In the genomic region with DNA sequence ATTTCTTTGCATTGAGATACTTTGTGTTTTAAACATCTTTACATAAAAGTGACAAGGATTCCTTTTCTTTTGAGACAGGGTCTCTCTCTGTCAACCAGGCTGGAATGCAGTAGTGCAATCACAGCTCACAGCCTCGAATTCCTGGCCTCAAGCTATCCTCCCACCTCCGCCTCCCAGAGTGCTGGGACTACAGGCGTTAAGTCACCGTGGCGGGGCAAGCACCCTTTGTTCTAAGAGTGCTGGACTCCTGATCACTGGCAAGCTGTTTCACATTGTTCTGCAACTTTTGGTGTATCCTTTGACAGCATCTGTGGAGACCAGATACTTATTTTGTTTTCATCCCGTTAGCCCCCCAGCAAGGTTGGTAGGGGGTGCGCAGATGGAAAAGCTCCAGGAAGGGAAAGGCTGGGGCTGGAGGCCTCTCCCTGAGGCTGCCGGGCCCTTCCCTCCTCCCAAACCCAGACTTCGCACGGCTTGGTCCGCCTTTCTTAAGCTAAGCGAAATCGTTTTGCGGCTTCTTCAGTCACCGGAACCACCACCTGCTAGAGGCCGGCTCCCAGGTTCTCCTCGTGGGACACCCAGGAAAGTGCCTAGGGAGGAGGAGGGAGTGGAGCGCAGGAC, we compare ENCODE assay signal across 10 cellular contexts. TPM values are rescaled to one million over a fixed set of nuclear protein-coding genes. Genes with fewer than 3 reads are reported as not detected.
DNase-seq lines count a peak whose midpoint lies in the region; ATAC-seq, FAIRE-seq and TF ChIP-seq lines count a peak whose summit lies in the region.
"Had no signal": no experiment of that assay in that cellular context is flagged by ENCODE, and none has a peak within 500 bp of the region (broad histone marks: within the 10 kb centered on the region; RNA-seq: fewer than 3 reads in every experiment).

No MANE protein-coding gene starts in this region.

- H3K36me3 ChIP-seq in right lobe of liver, result no peaks in the 10 kb centered on the region
- no peaks in the 10 kb centered on the region for H3K36me3 ChIP-seq in testis (ENCODE audit: low read depth, missing control alignments)

- H3K27ac ChIP-seq in right lobe of liver, result peak overlapping the region in 1 of 3 donors; percentile 53
- H3K27ac ChIP-seq in testis, result no peak overlapping the region

- no peaks in the 10 kb centered on the region for H3K36me3 Mint-ChIP-seq in activated CD4-positive, alpha-beta T cell treated with anti-CD3 and anti-CD28 coated beads, Interleukin-2, amount 10 ng/mL, durations not matched to agents 24 days and 14 days (ENCODE audit: low read depth)

- no peak overlapping the region for H3K27ac Mint-ChIP-seq in activated CD4-positive, alpha-beta T cell treated with anti-CD3 and anti-CD28 coated beads, Interleukin-2, amount 10 ng/mL, durations not matched to agents 24 days and 14 days

- intact Hi-C loops in activated CD4-positive, alpha-beta T cell treated with anti-CD3 and anti-CD28 coated beads, Interleukin-2, amount 10 ng/mL, durations not matched to agents 24 days and 14 days (cut with micrococcal nuclease), result loop anchor here (5.0 kb wide), 1 partner anchor 38 kb away; no protein-coding TSS in a partner anchor
- intact Hi-C loops in right lobe of liver (cut with DNase I), result no loop called here
- intact Hi-C loops in testis (cut with DNase I; ENCODE audit: low total_unique reads), result no loop called here

- no peaks in the 10 kb centered on the region for H3K9me3 ChIP-seq in right lobe of liver
- H3K9me3 ChIP-seq in testis, result no peaks in the 10 kb centered on the region

- ATAC-seq in right lobe of liver (no peak), HG03175 (IDR thresholded peaks at IDR 0.05; ENCODE audit: unreplicated experiment) (no peak)

- H3K4me1 ChIP-seq in right lobe of liver, result peaks cover 0 to 19% (median 4%) of the 10 kb centered on the region in 4 donors
- peaks cover 17% of the 10 kb centered on the region for H3K4me1 ChIP-seq in testis

- H3K27me3 Mint-ChIP-seq in activated CD4-positive, alpha-beta T cell treated with anti-CD3 and anti-CD28 coated beads, Interleukin-2, amount 10 ng/mL, durations not matched to agents 24 days and 14 days, result peaks cover 65% of the 10 kb centered on the region

- DNase-seq in activated CD4-positive, alpha-beta T cell treated with anti-CD3 and anti-CD28 coated beads, Interleukin-2, amount 10 ng/mL, durations not matched to agents 24 days and 14 days, result no peak
- no peak for DNase-seq in activated CD4-positive, alpha-beta T cell treated with anti-CD3 and anti-CD28 coated beads for 1 hour
- DNase-seq in T47D (ENCODE audit: low read depth in 1 of 2, low spot score in 1 of 2) (peak; percentile 35 to 70), right lobe of liver (no peak), testis (no peak), H54 (ENCODE audit: insufficient read length, low spot score) (no peak), RCC 7860 (ENCODE audit: low spot score) (no peak)
- DNase-seq: SHP77 had no signal

- no peaks in the 10 kb centered on the region for H3K9me3 Mint-ChIP-seq in activated CD4-positive, alpha-beta T cell treated with anti-CD3 and anti-CD28 coated beads, Interleukin-2, amount 10 ng/mL, durations not matched to agents 24 days and 14 days

- peak overlapping the region; percentile 74 for H3K4me3 Mint-ChIP-seq in activated CD4-positive, alpha-beta T cell treated with anti-CD3 and anti-CD28 coated beads, Interleukin-2, amount 10 ng/mL, durations not matched to agents 24 days and 14 days

- no peak for TF ChIP-seq CTCF in right lobe of liver (IDR thresholded peaks at IDR 0.05)
- no peak for TF ChIP-seq CTCF in testis (IDR thresholded peaks at IDR 0.05)

- no peak for FAIRE-seq in H54 (lab: Jason Lieb, UNC)
- no peak for FAIRE-seq in RCC 7860 (lab: Jason Lieb, UNC)
- FAIRE-seq: D721Med had no signal

- H3K4me1 Mint-ChIP-seq in activated CD4-positive, alpha-beta T cell treated with anti-CD3 and anti-CD28 coated beads, Interleukin-2, amount 10 ng/mL, durations not matched to agents 24 days and 14 days, result peaks cover 5% of the 10 kb centered on the region

- H3K27me3 ChIP-seq in right lobe of liver, result no peaks in the 10 kb centered on the region
- no peaks in the 10 kb centered on the region for H3K27me3 ChIP-seq in testis

- no peak for TF ChIP-seq POLR2A in right lobe of liver (IDR thresholded peaks at IDR 0.05)
- TF ChIP-seq POLR2A in testis (IDR thresholded peaks at IDR 0.05), result no peak
- no peak for TF ChIP-seq POLR2A in H54 (IDR thresholded peaks at IDR 0.05; ENCODE audit: low read depth, low read length)

- in situ Hi-C loops in T47D (cut with HindIII; ENCODE audit: low pct_unique_long_range_greater_than_20kb, low sequenced_read_pairs), result no loop called here

- 53% methylated on average over 11 of the region's 18 CpGs for WGBS in right lobe of liver (ENCODE audit: insufficient coverage, low coverage, low lambda C conversion rate, missing lambda C conversion rate)
- WGBS in testis, 2 donors, result 12 to 18% methylated on average over 14 to 18 of the region's 18 CpGs

- H3K4me3 ChIP-seq in right lobe of liver (peak overlapping the region; percentile 59 to 62 (median 61)), testis (peak overlapping the region; percentile 43 to 63)

RNA-seq across cellular contexts. Expression of gene ST6GALNAC2, which starts 1.1 kb away (rescaled TPM):
- not detected in 2 replicates for total RNA-seq in activated CD4-positive, alpha-beta T cell treated with anti-CD3 and anti-CD28 coated beads, Interleukin-2, amount 10 ng/mL, durations not matched to agents 24 days and 14 days
- total RNA-seq in right lobe of liver (1 to 10 TPM in 5 of 6 experiments, under 1 TPM in 1; 0.81 to 5.0 (median 2.3) TPM), testis (10 to 100 TPM; 29.7 to 87.5 TPM)
- 107 TPM for polyA plus RNA-seq in testis (ENCODE audit: insufficient read depth, low read depth, low replicate concordance)

RNA-seq across cellular contexts. Expression of gene PRCD, which starts 44.7 kb away (rescaled TPM):
- not detected in 2 replicates for total RNA-seq in activated CD4-positive, alpha-beta T cell treated with anti-CD3 and anti-CD28 coated beads, Interleukin-2, amount 10 ng/mL, durations not matched to agents 24 days and 14 days
- 1 to 10 TPM in 1 of 6 experiments, under 1 TPM in 2, not detected in 3; 0.12 to 1.3 (median 0.22) TPM for total RNA-seq in right lobe of liver
- 1 to 10 TPM; 3.2 to 3.8 TPM for total RNA-seq in testis
- 4.6 TPM for polyA plus RNA-seq in testis (ENCODE audit: insufficient read depth, low read depth, low replicate concordance)

RNA-seq across cellular contexts. Expression of gene CYGB, which starts 47.0 kb away (rescaled TPM):
- total RNA-seq in activated CD4-positive, alpha-beta T cell treated with anti-CD3 and anti-CD28 coated beads, Interleukin-2, amount 10 ng/mL, durations not matched to agents 24 days and 14 days, result not detected in 2 replicates
- total RNA-seq in right lobe of liver, result 1 to 10 TPM; 1.8 to 4.1 (median 3.1) TPM
- total RNA-seq in testis, result 1 to 10 TPM; 3.4 to 7.2 TPM
- polyA plus RNA-seq in testis (ENCODE audit: insufficient read depth, low read depth, low replicate concordance), result 9.9 TPM

RNA-seq across cellular contexts. Expression of gene ST6GALNAC1, which starts 59.0 kb away (rescaled TPM):
- 0.35 and 0.38 TPM in 2 replicates for total RNA-seq in activated CD4-positive, alpha-beta T cell treated with anti-CD3 and anti-CD28 coated beads, Interleukin-2, amount 10 ng/mL, durations not matched to agents 24 days and 14 days
- total RNA-seq in right lobe of liver (1 to 10 TPM in 1 of 6 experiments, under 1 TPM in 2, not detected in 3; 0.42 to 1.4 (median 0.62) TPM), testis (10 to 100 TPM; 20.1 to 20.6 TPM)
- polyA plus RNA-seq in testis (ENCODE audit: insufficient read depth, low read depth, low replicate concordance), result 11.9 TPM

Comparison
In these comparisons a context has a peak if more than half of its experiments do, and no peak if none do; other contexts are left out.
1. DNase-seq: peak in T47D (2 of 2); none in activated CD4-positive, alpha-beta T cell treated with anti-CD3 and anti-CD28 coated beads, Interleukin-2, amount 10 ng/mL, durations not matched to agents 24 days and 14 days (single experiment), activated CD4-positive, alpha-beta T cell treated with anti-CD3 and anti-CD28 coated beads for 1 hour (single experiment), right lobe of liver (0 of 3), testis (single experiment), H54 (single experiment) and RCC 7860 (single experiment).
2. RNA of gene ST6GALNAC2, which starts 1.1 kb away (total RNA-seq): 29.7 to 87.5 TPM in testis; 0.81 to 5.0 TPM in right lobe of liver and not detected in activated CD4-positive, alpha-beta T cell treated with anti-CD3 and anti-CD28 coated beads, Interleukin-2, amount 10 ng/mL, durations not matched to agents 24 days and 14 days; every median in the first group is over 4 times any median in the second.